Comparison of ENCODE assay signal across 20 cellular contexts in the genomic region with DNA sequence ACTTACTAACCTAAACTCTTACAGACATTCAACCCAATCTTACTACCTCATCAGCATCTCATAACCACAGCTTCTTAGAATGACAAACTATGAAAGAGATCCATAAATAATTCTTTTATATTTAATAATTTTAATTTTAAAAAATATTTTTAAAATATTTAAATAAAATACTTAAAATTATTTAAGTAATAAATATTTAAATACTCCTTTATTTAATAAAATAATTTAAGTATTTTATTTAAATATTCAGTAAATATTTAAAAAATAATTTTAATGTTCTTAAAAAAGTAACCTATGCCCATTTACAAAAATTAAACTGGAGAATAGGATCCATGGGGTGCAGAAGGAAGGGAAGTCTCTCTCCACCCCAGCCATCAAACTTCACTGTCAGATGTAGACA.
"Had no signal": no experiment of that assay in that cellular context is flagged by ENCODE, and none has a peak within 500 bp of the region (broad histone marks: within the 10 kb centered on the region; RNA-seq: fewer than 3 reads in every experiment).

No MANE protein-coding gene starts in this region.

- FAIRE-seq: HepG2 had no signal

- H3K4me3 ChIP-seq: MG63 had no signal

- H3K36me3 ChIP-seq: MG63 had no signal

- H3K27me3 ChIP-seq: MG63 had no signal

- ATAC-seq: HepG2 had no signal

- H3K27ac ChIP-seq: RWPE1 had no signal

- DNase-seq: IMR-90, Karpas-422, KG1, MG63, NCI-H1092, NCI-H1105 treated with DMSO at 0.1 percent for 48 hours, NCI-H1417 treated with DMSO at 0.1 percent for 48 hours, NCI-H146, NCI-H1694 treated with DMSO at 0.1 percent for 48 hours, NCI-H1930, NCI-H2081, NCI-H2107, NCI-H2227 treated with DMSO at 0.1 percent for 48 hours, NCI-H524, NCI-H526 treated with DMSO at 0.1 percent for 48 hours, NCI-H748 treated with DMSO at 0.1 percent for 48 hours, SHP77, SK-N-SH had no signal

- H3K9me3 ChIP-seq: MG63 had no signal
